ENCODE assay signal across 8 cellular contexts in the genomic region with DNA sequence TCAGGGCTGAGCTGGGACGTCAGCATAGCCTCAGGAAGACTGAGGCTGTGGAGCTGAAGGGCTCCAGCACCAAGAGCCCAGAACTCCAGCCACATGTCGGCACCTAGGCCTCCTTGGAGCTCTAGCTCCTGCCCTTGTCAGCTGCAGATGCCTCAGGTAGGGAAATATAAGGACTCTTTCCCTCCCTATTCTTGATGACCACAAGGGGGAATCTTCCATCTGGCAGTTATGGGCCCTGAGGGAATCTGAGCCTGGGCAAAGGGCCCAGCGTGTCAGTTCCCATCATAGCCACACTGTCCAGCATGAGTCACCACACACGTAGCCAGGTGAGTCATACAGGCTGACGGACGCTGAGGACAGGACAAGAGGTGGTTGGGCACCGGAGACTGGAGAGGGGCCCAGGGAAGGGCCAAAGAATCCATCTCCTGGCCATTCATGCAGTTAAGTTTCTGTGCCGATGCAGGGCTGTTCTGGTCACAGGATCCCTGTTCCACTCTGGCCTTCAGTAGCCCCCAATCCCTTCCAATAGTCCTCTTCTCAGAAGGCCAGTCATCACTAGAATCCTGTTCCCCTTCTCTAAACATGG. TPM values are rescaled to one million over a fixed set of nuclear protein-coding genes. Genes with fewer than 3 reads are reported as not detected.
A peak's percentile ranks its signal among the peaks of the same experiment; 100 is the strongest.
DNase-seq lines count a peak whose midpoint lies in the region; ATAC-seq and TF ChIP-seq lines count a peak whose summit lies in the region.

No MANE protein-coding gene starts in this region.

- H3K4me3 ChIP-seq in BJ (ENCODE audit: low read depth, low read length): no peak overlapping the region
- peak overlapping the region in 1 of 12 donors; percentile 27 for H3K4me3 ChIP-seq in heart left ventricle
- H3K4me3 ChIP-seq in skeletal muscle tissue (ENCODE audit: low read length in 3 of 3): peak overlapping the region; percentile 19 to 54 (median 22)

- H3K36me3 Mint-ChIP-seq in WTC11 (peaks cover 5% of the 10 kb centered on the region), T-helper 17 cell (ENCODE audit: low read depth) (no peaks in the 10 kb centered on the region)

- H3K4me3 Mint-ChIP-seq in WTC11 (peak overlapping the region; percentile 99), T-helper 17 cell (no peak overlapping the region)

- DNase-seq in BJ (ENCODE audit: low read depth): peak; percentile 95
- DNase-seq in HS-27A (ENCODE audit: low read depth): peak; percentile 86
- DNase-seq in WTC11 (ENCODE audit: low spot score): peak; percentile 37
- peak; percentile 68 to 93 (median 78) for DNase-seq in heart left ventricle
- DNase-seq in T-helper 17 cell: no peak
- no peak for DNase-seq in medulla oblongata (ENCODE audit: extremely low spot score)

- TF ChIP-seq CTCF in BJ (IDR thresholded peaks at IDR 0.05; ENCODE audit: insufficient read depth, low read depth, low read length) (peak; percentile 79), WTC11 (IDR thresholded peaks at IDR 0.05) (no peak), heart left ventricle (IDR thresholded peaks at IDR 0.05) (peak in 11 of 12 donors; percentile 15 to 56 (median 29))

- ATAC-seq in WTC11: peak; percentile 49
- peak; percentile 76 to 82 (median 80) for ATAC-seq in heart left ventricle
- no peak for ATAC-seq in T-helper 17 cell
- ATAC-seq in GM18870 (IDR thresholded peaks at IDR 0.05; ENCODE audit: unreplicated experiment): no peak

- no peaks in the 10 kb centered on the region for H3K27me3 ChIP-seq in BJ (ENCODE audit: control insufficient read depth, insufficient read depth, low read length)
- H3K27me3 ChIP-seq in heart left ventricle: no peaks in the 10 kb centered on the region
- no peaks in the 10 kb centered on the region for H3K27me3 ChIP-seq in skeletal muscle tissue (ENCODE audit: control insufficient read depth in 3 of 3, insufficient read depth in 3 of 3, low read length in 3 of 3)

- intact Hi-C loops in heart left ventricle (cut with DNase I): loop anchor here in 3 of 10 donors (5.0 kb wide), 2 partner anchors 36 to 51 kb away; partner anchors contain the start of genes GTF3C2 (in 2 of the 3), EIF2B4 (in 1 of the 3) and SNX17 (in 1 of the 3)

- H3K27ac ChIP-seq in heart left ventricle: peak overlapping the region in 11 of 12 donors; percentile 24 to 99 (median 92)
- H3K27ac ChIP-seq in skeletal muscle tissue (ENCODE audit: low read depth, low read length): peak overlapping the region; percentile 100

- H3K9ac ChIP-seq in skeletal muscle tissue (ENCODE audit: low read depth in 1 of 3, low read length in 3 of 3): peak overlapping the region; percentile 27 to 57 (median 41)

- TF ChIP-seq POLR2A in heart left ventricle (IDR thresholded peaks at IDR 0.05): peak in 1 of 2 donors; percentile 41

- H3K4me1 ChIP-seq in heart left ventricle: peaks cover 4 to 46% (median 23%) of the 10 kb centered on the region in 12 donors
- H3K4me1 ChIP-seq in skeletal muscle tissue (ENCODE audit: control insufficient read depth in 3 of 3, insufficient read depth in 3 of 3, low read length in 3 of 3): peaks cover 43 to 60% (median 53%) of the 10 kb centered on the region in 3 donors

- no peaks in the 10 kb centered on the region for H3K9me3 Mint-ChIP-seq in WTC11

- 24 to 67% (median 39%) methylated on average over 3 to 8 of the region's 8 CpGs for WGBS in heart left ventricle, 4 donors

- no peaks in the 10 kb centered on the region for H3K27me3 Mint-ChIP-seq in WTC11 (ENCODE audit: low read depth)
- H3K27me3 Mint-ChIP-seq in T-helper 17 cell: no peaks in the 10 kb centered on the region

- CTCF ChIA-PET in BJ (lab: Yijun Ruan, JAX): interaction anchor here (0.7 to 6.1 kb wide), 5 partner anchors 9 to 129 kb away, joined by 3 to 34 read pairs (median 4); partner anchors contain the start of gene EIF2B4
- CTCF ChIA-PET in WTC11 (lab: Charles Lee): interaction anchor here (0.7 to 2.0 kb wide), 11 partner anchors 12 to 48 kb away, joined by 3 to 9 read pairs (median 3); partner anchors contain the start of gene UCN

- H3K9me3 ChIP-seq in heart left ventricle (no peaks in the 10 kb centered on the region), skeletal muscle tissue (ENCODE audit: control insufficient read depth in 3 of 3, low read length in 3 of 3) (no peaks in the 10 kb centered on the region), T-helper 17 cell (ENCODE audit: control insufficient read depth, low read length, poor library complexity, severe bottlenecking) (no peaks in the 10 kb centered on the region)

- H3K36me3 ChIP-seq in BJ (ENCODE audit: control insufficient read depth, insufficient read depth, low read length): peaks cover 6% of the 10 kb centered on the region
- H3K36me3 ChIP-seq in heart left ventricle: peaks cover 0 to 15% (median 6%) of the 10 kb centered on the region in 9 donors
- H3K36me3 ChIP-seq in skeletal muscle tissue (ENCODE audit: control insufficient read depth in 3 of 3, insufficient read depth in 3 of 3, low read length in 3 of 3): peaks cover 0 to 4% (median 2%) of the 10 kb centered on the region in 3 donors

- POLR2A ChIA-PET in BJ (lab: Charles Lee) (no interaction called here), WTC11 (lab: Charles Lee) (no interaction called here)

- peak overlapping the region; percentile 90 for H3K27ac Mint-ChIP-seq in WTC11
- H3K27ac Mint-ChIP-seq in T-helper 17 cell: no peak overlapping the region

- H3K4me1 Mint-ChIP-seq in WTC11 (peaks cover 14% of the 10 kb centered on the region), T-helper 17 cell (peaks cover 16% of the 10 kb centered on the region)

TF ChIP-seq in WTC11, 78 proteins besides CTCF, POLR2A, EP300 and RAD21:
- TF ChIP-seq GABPB1 (CRISPR knock-in tag; IDR thresholded peaks at IDR 0.05) (peak; percentile 77), ZNF121 (CRISPR knock-in tag; IDR thresholded peaks at IDR 0.05) (0 out of 2 replicates have a peak, but pooled peaks have one; percentile 27)
- TF ChIP-seq, protein P1, sequence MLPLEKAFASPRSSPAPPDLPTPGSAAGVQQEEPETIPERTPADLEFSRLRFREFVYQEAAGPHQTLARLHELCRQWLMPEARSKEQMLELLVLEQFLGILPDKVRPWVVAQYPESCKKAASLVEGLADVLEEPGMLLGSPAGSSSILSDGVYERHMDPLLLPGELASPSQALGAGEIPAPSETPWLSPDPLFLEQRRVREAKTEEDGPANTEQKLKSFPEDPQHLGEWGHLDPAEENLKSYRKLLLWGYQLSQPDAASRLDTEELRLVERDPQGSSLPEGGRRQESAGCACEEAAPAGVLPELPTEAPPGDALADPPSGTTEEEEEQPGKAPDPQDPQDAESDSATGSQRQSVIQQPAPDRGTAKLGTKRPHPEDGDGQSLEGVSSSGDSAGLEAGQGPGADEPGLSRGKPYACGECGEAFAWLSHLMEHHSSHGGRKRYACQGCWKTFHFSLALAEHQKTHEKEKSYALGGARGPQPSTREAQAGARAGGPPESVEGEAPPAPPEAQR (CRISPR knock-in tag; IDR thresholded peaks at IDR 0.05): no peak

RNA-seq across cellular contexts. Expression of gene MPV17, which starts 1.8 kb away (rescaled TPM):
- polyA plus RNA-seq in BJ (2011; rRNA removed) (177 and 188 TPM in 2 replicates), heart left ventricle (100 to 1,000 TPM in 1 of 2 donors, 10 to 100 TPM in 1; 69.3 to 134 TPM)
- 119 and 169 TPM in 2 replicates for polyA minus RNA-seq in BJ (2011; rRNA and poly(A)+ RNA removed)
- total RNA-seq in WTC11 (2021) (51.5 to 60.4 TPM (median 59.3 TPM) in 3 replicates), heart left ventricle (100 to 1,000 TPM in 1 of 9 donors, 10 to 100 TPM in 8; 48.8 to 103 (median 65.7) TPM), skeletal muscle tissue (23.0 TPM), T-helper 17 cell (10 to 100 TPM; 46.5 to 48.6 TPM)

RNA-seq across cellular contexts. Expression of gene UCN, which starts 12.8 kb away (rescaled TPM):
- 0.17 and 0.34 TPM in 2 replicates for polyA plus RNA-seq in BJ (2011; rRNA removed)
- polyA minus RNA-seq in BJ (2011; rRNA and poly(A)+ RNA removed): 0.31 TPM in 1 of 2 replicates, not detected in the other
- 0.68 to 1.2 TPM (median 0.71 TPM) in 3 replicates for total RNA-seq in WTC11 (2021)
- 1 to 10 TPM in 6 of 9 donors, under 1 TPM in 3; 0.60 to 2.5 (median 1.1) TPM for total RNA-seq in heart left ventricle
- polyA plus RNA-seq in heart left ventricle: 1 to 10 TPM; 1.3 to 1.4 TPM
- total RNA-seq in skeletal muscle tissue: 1.0 TPM
- 1 to 10 TPM; 1.5 to 1.6 TPM for total RNA-seq in T-helper 17 cell

RNA-seq across cellular contexts. Expression of gene GTF3C2, which starts 35.5 kb away (rescaled TPM):
- polyA plus RNA-seq in BJ (2011; rRNA removed) (32.1 and 39.0 TPM in 2 replicates), heart left ventricle (10 to 100 TPM; 17.8 to 21.9 TPM)
- 22.3 and 35.0 TPM in 2 replicates for polyA minus RNA-seq in BJ (2011; rRNA and poly(A)+ RNA removed)
- total RNA-seq in WTC11 (2021) (103 to 123 TPM (median 107 TPM) in 3 replicates), heart left ventricle (10 to 100 TPM; 19.9 to 42.6 (median 28.3) TPM), skeletal muscle tissue (24.0 TPM), T-helper 17 cell (10 to 100 TPM; 52.2 to 70.2 TPM)

RNA-seq across cellular contexts. Expression of gene TRIM54, which starts 38.8 kb away (rescaled TPM):
- polyA plus RNA-seq in BJ (2011; rRNA removed) (0.05 TPM in 1 of 2 replicates, not detected in the other), heart left ventricle (100 to 1,000 TPM; 128 to 324 TPM)
- polyA minus RNA-seq in BJ (2011; rRNA and poly(A)+ RNA removed): not detected in 2 replicates
- total RNA-seq in WTC11 (2021) (3.0 to 3.4 TPM (median 3.3 TPM) in 3 replicates), heart left ventricle (100 to 1,000 TPM; 175 to 329 (median 241) TPM), skeletal muscle tissue (60.0 TPM), T-helper 17 cell (not detected)

RNA-seq across cellular contexts. Expression of gene DNAJC5G, which starts 45.8 kb away (rescaled TPM):
- polyA plus RNA-seq in BJ (2011; rRNA removed) (not detected in 2 replicates), heart left ventricle (1 to 10 TPM in 1 of 2 donors, under 1 TPM in 1; 0.11 to 1.8 TPM)
- polyA minus RNA-seq in BJ (2011; rRNA and poly(A)+ RNA removed): not detected in 2 replicates
- total RNA-seq in WTC11 (2021) (0.18 to 0.44 TPM (median 0.34 TPM) in 3 replicates), heart left ventricle (1 to 10 TPM in 5 of 9 donors, under 1 TPM in 4; 0.36 to 3.3 (median 1.2) TPM), skeletal muscle tissue (under 0.01 TPM), T-helper 17 cell (not detected)

Comparison
In these comparisons a context has a peak if more than half of its experiments do, and no peak if none do; other contexts are left out.
1. DNase-seq: peak in BJ (single experiment), HS-27A (single experiment), WTC11 (single experiment) and heart left ventricle (5 of 5); none in T-helper 17 cell (0 of 3) and medulla oblongata (single experiment).
2. ATAC-seq: peak in WTC11 (single experiment) and heart left ventricle (4 of 4); none in T-helper 17 cell (single experiment) and GM18870 (single experiment).